Comparison of ENCODE assay signal across 19 cellular contexts in the genomic region with DNA sequence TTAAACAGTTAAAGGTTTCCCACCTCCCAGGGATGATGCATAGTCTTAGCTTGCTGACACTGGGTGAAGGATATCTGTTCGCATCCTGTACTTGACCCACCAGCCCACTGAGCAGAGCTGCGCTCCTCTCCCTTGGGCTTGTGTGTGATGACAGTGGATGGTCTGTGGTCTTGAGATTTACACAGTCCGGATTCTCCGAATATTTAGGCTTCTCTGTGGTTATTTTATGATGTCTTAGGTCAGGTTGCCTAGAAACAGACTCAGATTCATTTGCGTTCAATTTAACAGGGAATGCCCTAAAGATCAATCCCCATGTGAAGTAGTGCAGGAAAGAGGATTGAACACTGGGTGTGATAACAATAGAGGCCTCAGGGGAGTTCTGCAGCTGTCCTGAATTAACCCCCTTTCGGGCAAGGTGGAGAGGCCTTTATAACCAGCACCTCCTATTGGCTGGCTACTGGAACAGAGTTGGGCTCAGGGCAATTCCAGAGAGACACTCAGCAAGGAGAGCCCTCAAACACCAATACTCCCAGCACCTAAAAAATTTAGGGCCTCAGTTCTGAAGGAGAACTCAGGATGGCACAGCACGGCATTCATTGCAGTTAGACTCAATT.
A peak's percentile ranks its signal among the peaks of the same experiment; 100 is the strongest.
DNase-seq lines count a peak whose midpoint lies in the region; TF ChIP-seq lines count a peak whose summit lies in the region.
"Had no signal": no experiment of that assay in that cellular context is flagged by ENCODE, and none has a peak within 500 bp of the region (broad histone marks: within the 10 kb centered on the region; RNA-seq: fewer than 3 reads in every experiment).

No MANE protein-coding gene starts in this region.

- CTCF ChIA-PET in AG04450 (lab: Charles Lee) = interaction anchor here (1.0 kb wide), 1 partner anchor 13 kb away, joined by 3 read pairs; no protein-coding TSS in a partner anchor

- H3K4me3 ChIP-seq in AG04450 (ENCODE audit: low read depth, low read length) (no peak overlapping the region), ascending aorta (no peak overlapping the region)
- H3K4me3 ChIP-seq: A549, right atrium auricular region had no signal

- no peaks in the 10 kb centered on the region for H3K36me3 ChIP-seq in ascending aorta
- H3K36me3 ChIP-seq: neutrophil, right atrium auricular region had no signal

- peak; percentile 8 for DNase-seq in AG04450 (ENCODE audit: low read depth, low spot score)
- DNase-seq in HS-27A (ENCODE audit: low read depth) = peak; percentile 36
- peak; percentile 73 for DNase-seq in astrocyte of the hippocampus (ENCODE audit: low read depth, low spot score)
- peak; percentile 37 for DNase-seq in iPS-NIHi11 (ENCODE audit: low spot score)
- DNase-seq in ascending aorta (ENCODE audit: low spot score in 2 of 2) = no peak
- DNase-seq in NCI-H187 treated with DMSO at 0.1 percent for 48 hours (lab: John Stamatoyannopoulos, UW) = no peak
- DNase-seq in cerebellar nuclear complex (lab: John Stamatoyannopoulos, UW) = no peak
- DNase-seq in NCI-H2171 treated with DMSO at 0.1 percent for 48 hours (lab: John Stamatoyannopoulos, UW) = no peak
- DNase-seq: activated CD4-positive, alpha-beta T cell treated with anti-CD3 and anti-CD28 coated beads for 1 hour; activated gamma-delta T cell; anterior cingulate cortex; CD4-positive, alpha-beta memory T cell; cortex of kidney; NCI-H187; NCI-H446 treated with DMSO at 0.1 percent for 48 hours; trophoblast cell had no signal

- no peaks in the 10 kb centered on the region for H3K27me3 ChIP-seq in AG04450 (ENCODE audit: control insufficient read depth, insufficient read depth, low read length)
- no peaks in the 10 kb centered on the region for H3K27me3 ChIP-seq in ascending aorta
- H3K27me3 ChIP-seq: neutrophil, right atrium auricular region had no signal

- no peaks in the 10 kb centered on the region for H3K4me1 ChIP-seq in ascending aorta
- H3K4me1 ChIP-seq: A549, right atrium auricular region had no signal

- H3K9me3 ChIP-seq in AG04450 (ENCODE audit: control insufficient read depth, insufficient read depth, low read length) (peaks cover 3% of the 10 kb centered on the region; the same call in 1 of the 2 replicates), ascending aorta (no peaks in the 10 kb centered on the region)
- H3K9me3 ChIP-seq: A549, neutrophil, right atrium auricular region had no signal

- TF ChIP-seq CTCF in AG04450 (IDR thresholded peaks at IDR 0.05; ENCODE audit: low read depth, low read length) = no peak
- no peak for TF ChIP-seq CTCF in ascending aorta (IDR thresholded peaks at IDR 0.05)

- POLR2A ChIA-PET in AG04450 (lab: Yijun Ruan, JAX) = no interaction called here

- intact Hi-C loops in ascending aorta (cut with DNase I) = no loop called here

- H3K27ac ChIP-seq in AG04450 (ENCODE audit: low read depth, low read length) (no peak overlapping the region), ascending aorta (no peak overlapping the region)
- H3K27ac ChIP-seq: A549, neutrophil, right atrium auricular region had no signal

Comparison
In these comparisons a context has a peak if more than half of its experiments do, and no peak if none do; other contexts are left out.
1. DNase-seq: peak in AG04450 (single experiment), HS-27A (single experiment), astrocyte of the hippocampus (single experiment) and iPS-NIHi11 (single experiment); none in ascending aorta (0 of 2), NCI-H187 treated with DMSO at 0.1 percent for 48 hours (single experiment), cerebellar nuclear complex (0 of 2) and NCI-H2171 treated with DMSO at 0.1 percent for 48 hours (single experiment).